22 cellular contexts compared by ENCODE assay signal in the genomic region with DNA sequence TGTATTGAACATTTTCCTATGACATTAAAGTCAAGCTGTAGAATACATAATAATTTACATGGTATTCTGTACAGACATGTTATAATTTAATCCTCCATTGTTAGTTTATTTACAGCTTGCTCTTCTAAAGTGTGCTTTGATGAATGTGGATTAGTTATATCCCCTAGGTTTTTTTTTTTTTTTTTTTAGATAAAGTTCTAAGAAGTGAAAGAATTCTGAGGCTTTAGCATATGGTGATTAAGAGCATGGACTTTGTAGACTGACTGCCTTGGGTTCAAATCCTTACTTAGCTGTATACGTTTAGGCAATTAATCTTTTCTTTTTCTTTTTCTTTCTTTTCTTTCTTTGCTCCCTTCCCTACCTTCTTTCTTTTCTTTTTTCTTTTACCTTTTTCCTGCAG.
"Had no signal": no experiment of that assay in that cellular context is flagged by ENCODE, and none has a peak within 500 bp of the region (broad histone marks: within the 10 kb centered on the region; RNA-seq: fewer than 3 reads in every experiment).

No MANE protein-coding gene starts in this region.

- DNase-seq: activated CD4-positive, alpha-beta T cell treated with anti-CD3 and anti-CD28 coated beads for 4 hours; activated CD8-positive, alpha-beta memory T cell treated with anti-CD3 and anti-CD28 coated beads, Interleukin-2, amount 50 U/mL, for 48 hours; activated CD8-positive, alpha-beta T cell treated with anti-CD3 and anti-CD28 coated beads, Interleukin-2, amount 10 ng/mL, durations not matched to agents 7 days and 5 days; activated gamma-delta T cell; activated naive CD4-positive, alpha-beta T cell treated with anti-CD3 and anti-CD28 coated beads for 36 hours; activated T-cell treated with anti-CD3 and anti-CD28 coated beads, Interleukin-2, amount 50 U/mL, for 24 hours; brain microvascular endothelial cell; cerebellar nuclear complex; NCI-H1092; NCI-H1417; NCI-H1930; NCI-H2107; NCI-H2171 treated with DMSO at 0.1 percent for 48 hours; NCI-H226; NCI-H82; SHP77 had no signal

- H3K9me3 ChIP-seq: SJSA1 had no signal

- H3K4me3 Mint-ChIP-seq: activated CD8-positive, alpha-beta T cell treated with anti-CD3 and anti-CD28 coated beads, Interleukin-2, amount 10 ng/mL, durations not matched to agents 7 days and 5 days; activated naive CD4-positive, alpha-beta T cell treated with anti-CD3 and anti-CD28 coated beads for 36 hours; activated naive CD8-positive, alpha-beta T cell; activated T-cell treated with anti-CD3 and anti-CD28 coated beads, Interleukin-2, amount 50 U/mL, for 24 hours; T-helper 1 cell treated with Interleukin-12 subunit alpha and Interleukin-12 subunit beta and Interleukin-4 antibody, amounts not matched to agents 30 μg/mL and 1 μg/mL, for 36 hours had no signal

- H3K4me2 ChIP-seq: KMS-11 had no signal

- H3K9ac ChIP-seq: KMS-11 had no signal

- H3K9me3 Mint-ChIP-seq: T-helper 1 cell treated with Interleukin-12 subunit alpha and Interleukin-12 subunit beta and Interleukin-4 antibody, amounts not matched to agents 30 μg/mL and 1 μg/mL, for 36 hours had no signal

- H3K36me3 ChIP-seq: brain microvascular endothelial cell, cardiac muscle cell, SJSA1 had no signal

- H3K27me3 Mint-ChIP-seq: activated naive CD8-positive, alpha-beta T cell; activated T-cell treated with anti-CD3 and anti-CD28 coated beads, Interleukin-2, amount 50 U/mL, for 24 hours had no signal

- H3K4me3 ChIP-seq: cardiac muscle cell, SJSA1 had no signal

- ATAC-seq: activated CD4-positive, CD25-positive, alpha-beta regulatory T cell treated with anti-CD3 and anti-CD28 coated beads, Interleukin-2, amount 50 U/mL, for 24 hours; activated CD8-positive, alpha-beta T cell treated with anti-CD3 and anti-CD28 coated beads, Interleukin-2, amount 10 ng/mL, durations not matched to agents 7 days and 5 days had no signal

- H3K27ac ChIP-seq: brain microvascular endothelial cell, cardiac muscle cell, KMS-11, SJSA1 had no signal

- H3K27ac Mint-ChIP-seq: activated CD8-positive, alpha-beta T cell treated with anti-CD3 and anti-CD28 coated beads, Interleukin-2, amount 10 ng/mL, durations not matched to agents 7 days and 5 days; activated naive CD4-positive, alpha-beta T cell treated with anti-CD3 and anti-CD28 coated beads for 36 hours; activated naive CD8-positive, alpha-beta T cell; activated T-cell treated with anti-CD3 and anti-CD28 coated beads, Interleukin-2, amount 50 U/mL, for 24 hours; T-helper 1 cell treated with Interleukin-12 subunit alpha and Interleukin-12 subunit beta and Interleukin-4 antibody, amounts not matched to agents 30 μg/mL and 1 μg/mL, for 36 hours had no signal

- H3K27me3 ChIP-seq: brain microvascular endothelial cell, cardiac muscle cell, SJSA1 had no signal
